23 cellular contexts compared by ENCODE assay signal in genomic region chr16:4883501-4883900, GRCh38. TPM values are rescaled to one million over a fixed set of nuclear protein-coding genes. Genes with fewer than 3 reads are reported as not detected.
"Had no signal": no experiment of that assay in that cellular context is flagged by ENCODE, and none has a peak within 500 bp of the region (broad histone marks: within the 10 kb centered on the region; RNA-seq: fewer than 3 reads in every experiment).

No MANE protein-coding gene starts in this region.

- ATAC-seq: effector memory CD8-positive, alpha-beta T cell; naive thymus-derived CD8-positive, alpha-beta T cell; stimulated activated effector memory CD8-positive, alpha-beta T cell treated with anti-CD3 and anti-CD28 coated beads, Interleukin-12 subunit alpha, Interleukin-12 subunit beta, amount 100 ng/mL, for 72 hours had no signal

- H3K27me3 ChIP-seq: esophagus squamous epithelium, ovary, right lobe of liver, stomach, thyroid gland, vagina had no signal

- DNase-seq: cortex of kidney; effector memory CD8-positive, alpha-beta T cell; erythroblast; esophagus squamous epithelium; foreskin melanocyte; mammary epithelial cell; mesendoderm; naive thymus-derived CD8-positive, alpha-beta T cell; nephron progenitor cell; nucleus accumbens; ovary; retina; stimulated activated CD4-positive, alpha-beta T cell treated with anti-CD3 and anti-CD28 coated beads, Interleukin-12 subunit alpha, Interleukin-12 subunit beta, amount 100 ng/mL, for 4 hours; stimulated activated CD4-positive, alpha-beta T cell treated with anti-CD3 and anti-CD28 coated beads, Interleukin-1b, Interleukin-23, amount 100 ng/mL, for 48 hours; stimulated activated CD4-positive, alpha-beta T cell treated with anti-CD3 and anti-CD28 coated beads, Interleukin-4, amount 100 ng/mL, for 1 hour; stimulated activated naive CD4-positive, alpha-beta T cell treated with Interleukin-2 at 50 U/mL for 16 hours; stomach; thyroid gland; trophoblast cell had no signal

- H3K4me1 ChIP-seq: vagina had no signal

- H3K27ac ChIP-seq: esophagus squamous epithelium, ovary, right lobe of liver, vagina had no signal

- H3K9me3 ChIP-seq: esophagus squamous epithelium, ovary, right lobe of liver, stomach, thyroid gland, vagina had no signal

- H3K36me3 ChIP-seq: ovary had no signal

- H3K4me2 ChIP-seq: smooth muscle cell had no signal

- H3K4me3 ChIP-seq: esophagus squamous epithelium, ovary, right lobe of liver, smooth muscle cell, stomach, thyroid gland, vagina had no signal

RNA-seq across cellular contexts. Expression of gene PPL, which starts 53.4 kb away (rescaled TPM):
- total RNA-seq: naive thymus-derived CD8-positive, alpha-beta T cell had no signal
